Comparison of ENCODE assay signal across 17 cellular contexts in the genomic region with DNA sequence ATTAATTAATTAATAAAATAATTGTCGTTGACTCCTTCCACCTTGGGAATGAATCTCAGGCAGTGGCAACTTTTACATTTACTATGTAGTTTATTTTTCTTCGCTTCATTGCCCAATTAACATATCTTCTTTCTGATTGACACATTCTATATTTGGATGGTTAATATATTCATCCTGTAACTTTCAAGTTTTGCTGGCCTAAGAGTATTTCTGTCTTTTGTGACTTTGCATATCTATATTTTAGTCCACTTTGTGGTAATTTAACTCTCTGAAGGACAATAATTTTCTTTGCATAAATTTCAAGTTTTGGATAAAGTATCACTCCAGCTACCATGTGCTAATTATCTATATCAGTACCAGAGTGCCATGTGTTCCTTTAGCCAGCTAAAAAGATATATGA.
A peak's percentile ranks its signal among the peaks of the same experiment; 100 is the strongest.
DNase-seq lines count a peak whose midpoint lies in the region; ATAC-seq and TF ChIP-seq lines count a peak whose summit lies in the region.
"Had no signal": no experiment of that assay in that cellular context is flagged by ENCODE, and none has a peak within 500 bp of the region (broad histone marks: within the 10 kb centered on the region; RNA-seq: fewer than 3 reads in every experiment).

No MANE protein-coding gene starts in this region.

- H4K20me1 ChIP-seq in OCI-LY3 (ENCODE audit: insufficient read depth, low read length) = no peaks in the 10 kb centered on the region

- no peak for TF ChIP-seq CTCF in GM20000 (IDR thresholded peaks at IDR 0.05; ENCODE audit: extremely low read depth, missing control alignments)
- no peak for TF ChIP-seq CTCF in OCI-LY3 (IDR thresholded peaks at IDR 0.05; ENCODE audit: low read depth, low read length)

- H3K79me2 ChIP-seq in OCI-LY3 (ENCODE audit: low read length) = no peaks in the 10 kb centered on the region

- H3K27me3 ChIP-seq in OCI-LY3 (ENCODE audit: low read depth, low read length) = no peaks in the 10 kb centered on the region

- H3K9ac ChIP-seq in OCI-LY3 (ENCODE audit: low read length) = no peak overlapping the region
- H3K9ac ChIP-seq: GM23248, KMS-11 had no signal

- H3K4me3 Mint-ChIP-seq in activated naive CD8-positive, alpha-beta T cell = no peak overlapping the region
- no peak overlapping the region for H3K4me3 Mint-ChIP-seq in activated naive CD8-positive, alpha-beta T cell treated with anti-CD3 and anti-CD28 coated beads for 36 hours
- H3K4me3 Mint-ChIP-seq in stimulated activated naive B cell treated with anti-CD40 and anti-IgM and Interleukin-4, amounts not matched to agents 10 μg/mL and 1 μg/mL and 100 μg/mL, for 72 hours = peak overlapping the region in 1 of 2 donors; percentile 31
- H3K4me3 Mint-ChIP-seq: CD14-positive monocyte had no signal

- peak overlapping the region; percentile 50 for H3K27ac Mint-ChIP-seq in activated naive CD8-positive, alpha-beta T cell
- no peak overlapping the region for H3K27ac Mint-ChIP-seq in activated naive CD8-positive, alpha-beta T cell treated with anti-CD3 and anti-CD28 coated beads for 36 hours
- H3K27ac Mint-ChIP-seq in stimulated activated naive B cell treated with anti-CD40 and anti-IgM and Interleukin-4, amounts not matched to agents 10 μg/mL and 1 μg/mL and 100 μg/mL, for 72 hours = no peak overlapping the region
- H3K27ac Mint-ChIP-seq: CD14-positive monocyte had no signal

- H3K9me3 ChIP-seq in OCI-LY3 (ENCODE audit: insufficient read depth, low read length) = peaks cover 6% of the 10 kb centered on the region; the same call in 1 of the 2 replicates

- ATAC-seq in stimulated activated naive B cell treated with anti-CD40 and anti-IgM and Interleukin-4, amounts not matched to agents 10 μg/mL and 1 μg/mL and 100 μg/mL, for 72 hours (replicated peaks) = peak; percentile 14 to 28
- ATAC-seq: HepG2 had no signal

- H3K36me3 ChIP-seq in OCI-LY3 (replicated peaks; ENCODE audit: low read depth, low read length) = peaks cover 18% of the 10 kb centered on the region

- H2AFZ ChIP-seq in OCI-LY3 (ENCODE audit: low read depth, low read length) = no peak overlapping the region
- H2AFZ ChIP-seq: GM23248 had no signal

- no peak overlapping the region for H3K27ac ChIP-seq in OCI-LY3 (ENCODE audit: low read length)
- H3K27ac ChIP-seq: 22Rv1, GM23248, KMS-11 had no signal

- no peak for DNase-seq in activated naive CD8-positive, alpha-beta T cell treated with anti-CD3 and anti-CD28 coated beads for 36 hours
- DNase-seq in GM20000 (ENCODE audit: low spot score) = peak; percentile 19
- DNase-seq in stimulated activated naive B cell treated with anti-CD40 and anti-IgM and Interleukin-4, amounts not matched to agents 10 μg/mL and 1 μg/mL and 100 μg/mL, for 72 hours = no peak
- no peak for DNase-seq in islet precursor cell
- DNase-seq in OCI-M2 (lab: John Stamatoyannopoulos, UW; ENCODE audit: unreplicated experiment) = no peak
- no peak for DNase-seq in SW480 (ENCODE audit: low spot score)
- DNase-seq: DMS 273 treated with DMSO at 0.1 percent for 48 hours, DMS79, EL, GM23248, H7 had no signal

- peaks cover 41% of the 10 kb centered on the region for H3K4me1 ChIP-seq in OCI-LY3 (ENCODE audit: low read length)

- no peak overlapping the region for H3K4me3 ChIP-seq in OCI-LY3 (ENCODE audit: low read length)
- H3K4me3 ChIP-seq: GM23248 had no signal

- no peaks in the 10 kb centered on the region for H3K27me3 Mint-ChIP-seq in activated naive CD8-positive, alpha-beta T cell
- no peaks in the 10 kb centered on the region for H3K27me3 Mint-ChIP-seq in activated naive CD8-positive, alpha-beta T cell treated with anti-CD3 and anti-CD28 coated beads for 36 hours
- no peaks in the 10 kb centered on the region for H3K27me3 Mint-ChIP-seq in stimulated activated naive B cell treated with anti-CD40 and anti-IgM and Interleukin-4, amounts not matched to agents 10 μg/mL and 1 μg/mL and 100 μg/mL, for 72 hours

- H3K4me1 Mint-ChIP-seq in activated naive CD8-positive, alpha-beta T cell (ENCODE audit: low read depth) = peaks cover 4% of the 10 kb centered on the region
- H3K4me1 Mint-ChIP-seq in activated naive CD8-positive, alpha-beta T cell treated with anti-CD3 and anti-CD28 coated beads for 36 hours = peaks cover 2% of the 10 kb centered on the region
- peaks cover 17 to 52% of the 10 kb centered on the region in 2 donors for H3K4me1 Mint-ChIP-seq in stimulated activated naive B cell treated with anti-CD40 and anti-IgM and Interleukin-4, amounts not matched to agents 10 μg/mL and 1 μg/mL and 100 μg/mL, for 72 hours
- H3K4me1 Mint-ChIP-seq: CD14-positive monocyte had no signal

- H3K36me3 Mint-ChIP-seq in activated naive CD8-positive, alpha-beta T cell = peaks cover 37% of the 10 kb centered on the region
- H3K36me3 Mint-ChIP-seq in activated naive CD8-positive, alpha-beta T cell treated with anti-CD3 and anti-CD28 coated beads for 36 hours = peaks cover 50% of the 10 kb centered on the region
- peaks cover 43 to 65% of the 10 kb centered on the region in 2 donors for H3K36me3 Mint-ChIP-seq in stimulated activated naive B cell treated with anti-CD40 and anti-IgM and Interleukin-4, amounts not matched to agents 10 μg/mL and 1 μg/mL and 100 μg/mL, for 72 hours

- H3K4me2 ChIP-seq in OCI-LY3 (ENCODE audit: low read length) = peak overlapping the region; percentile 18; the same call in 1 of the 2 replicates
- H3K4me2 ChIP-seq: KMS-11 had no signal

- H3K9me3 Mint-ChIP-seq in activated naive CD8-positive, alpha-beta T cell (ENCODE audit: low read depth) = no peaks in the 10 kb centered on the region
- H3K9me3 Mint-ChIP-seq in activated naive CD8-positive, alpha-beta T cell treated with anti-CD3 and anti-CD28 coated beads for 36 hours = peaks cover 10% of the 10 kb centered on the region
- peaks cover 13 to 14% of the 10 kb centered on the region in 2 donors for H3K9me3 Mint-ChIP-seq in stimulated activated naive B cell treated with anti-CD40 and anti-IgM and Interleukin-4, amounts not matched to agents 10 μg/mL and 1 μg/mL and 100 μg/mL, for 72 hours
